23 cellular contexts compared by ENCODE assay signal in genomic region chr4:16169491-16169890, GRCh38.
"Had no signal": no experiment of that assay in that cellular context is flagged by ENCODE, and none has a peak within 500 bp of the region (broad histone marks: within the 10 kb centered on the region; RNA-seq: fewer than 3 reads in every experiment).

No MANE protein-coding gene starts in this region.

- H3K9me3 ChIP-seq: colonic mucosa, esophagus squamous epithelium, left lung, ovary, psoas muscle, sigmoid colon, testis, tibial artery had no signal

- H3K4me3 ChIP-seq: colonic mucosa, esophagus squamous epithelium, left lung, ovary, psoas muscle, sigmoid colon, testis, tibial artery had no signal

- H3K9me3 Mint-ChIP-seq: dendritic cell treated with granulocyte-macrophage colony-stimulating factor and Interleukin-4, amounts not matched to agents 40 ng/mL and 50 ng/mL, for 4 days; natural killer cell; stimulated activated memory B cell treated with anti-CD40 and anti-IgM and Interleukin-4, amounts not matched to agents 10 μg/mL and 1 μg/mL and 100 μg/mL, for 72 hours; type B pancreatic cell had no signal

- H3K27me3 Mint-ChIP-seq: dendritic cell treated with granulocyte-macrophage colony-stimulating factor and Interleukin-4, amounts not matched to agents 40 ng/mL and 50 ng/mL, for 4 days; stimulated activated memory B cell treated with anti-CD40 and anti-IgM and Interleukin-4, amounts not matched to agents 10 μg/mL and 1 μg/mL and 100 μg/mL, for 72 hours; type B pancreatic cell had no signal

- H3K4me3 Mint-ChIP-seq: dendritic cell treated with granulocyte-macrophage colony-stimulating factor and Interleukin-4, amounts not matched to agents 40 ng/mL and 50 ng/mL, for 4 days; natural killer cell; stimulated activated memory B cell treated with anti-CD40 and anti-IgM and Interleukin-4, amounts not matched to agents 10 μg/mL and 1 μg/mL and 100 μg/mL, for 72 hours; type B pancreatic cell had no signal

- DNase-seq: colonic mucosa; effector memory CD4-positive, alpha-beta T cell; erythroblast; esophagus squamous epithelium; foreskin melanocyte; hypothalamus; kidney; left lung; natural killer cell; occipital lobe; ovary; posterior cingulate gyrus; psoas muscle; sigmoid colon; stimulated activated CD4-positive, alpha-beta T cell treated with anti-CD3 and anti-CD28 coated beads, Interleukin-4, amount 100 ng/mL, for 4 hours; stimulated activated naive CD8-positive, alpha-beta T cell treated with anti-CD3 and anti-CD28 coated beads, Interleukin-15, Interleukin-2, amounts not matched to agents 100 U/mL and 50 U/mL, for 24 hours; substantia nigra; testis; tibial artery had no signal

- H3K4me1 Mint-ChIP-seq: natural killer cell; stimulated activated memory B cell treated with anti-CD40 and anti-IgM and Interleukin-4, amounts not matched to agents 10 μg/mL and 1 μg/mL and 100 μg/mL, for 72 hours had no signal

- H3K27ac ChIP-seq: colonic mucosa, esophagus squamous epithelium, left lung, ovary, psoas muscle, sigmoid colon, testis, tibial artery had no signal

- H3K27me3 ChIP-seq: colonic mucosa, esophagus squamous epithelium, left lung, ovary, sigmoid colon, testis, tibial artery had no signal

- H3K4me1 ChIP-seq: colonic mucosa, esophagus squamous epithelium, left lung, psoas muscle, sigmoid colon, testis, tibial artery had no signal

- H3K27ac Mint-ChIP-seq: natural killer cell; stimulated activated memory B cell treated with anti-CD40 and anti-IgM and Interleukin-4, amounts not matched to agents 10 μg/mL and 1 μg/mL and 100 μg/mL, for 72 hours; type B pancreatic cell had no signal

- ATAC-seq: left lung; natural killer cell; psoas muscle; right cardiac atrium; stimulated activated memory B cell treated with anti-CD40 and anti-IgM and Interleukin-4, amounts not matched to agents 10 μg/mL and 1 μg/mL and 100 μg/mL, for 72 hours; stimulated activated naive CD8-positive, alpha-beta T cell treated with anti-CD3 and anti-CD28 coated beads, Interleukin-15, Interleukin-2, amounts not matched to agents 100 U/mL and 50 U/mL, for 24 hours had no signal

- H3K36me3 ChIP-seq: colonic mucosa, ovary had no signal
